In genomic region chrX:70166601-70167590, GRCh38 we compare ENCODE assay signal across 12 cellular contexts. TPM values are rescaled to one million over a fixed set of nuclear protein-coding genes. Genes with fewer than 3 reads are reported as not detected.
A peak's percentile ranks its signal among the peaks of the same experiment; 100 is the strongest.
DNase-seq lines count a peak whose midpoint lies in the region; ATAC-seq and FAIRE-seq lines count a peak whose summit lies in the region.
"Had no signal": no experiment of that assay in that cellular context is flagged by ENCODE, and none has a peak within 500 bp of the region (broad histone marks: within the 10 kb centered on the region; RNA-seq: fewer than 3 reads in every experiment).

No MANE protein-coding gene starts in this region.

- H3K4me1 ChIP-seq in mesenchymal stem cell (ENCODE audit: control insufficient read depth, insufficient read depth, low read depth, low read length) = peaks cover 6% of the 10 kb centered on the region

- DNase-seq in Caki2 (ENCODE audit: low read depth) (peak; percentile 23), HK-2 (ENCODE audit: unreplicated experiment) (peak; percentile 15), amniotic stem cell (lab: John Stamatoyannopoulos, UW) (peak; percentile 5), mesenchymal stem cell (peak; percentile 70), NCI-H526 (lab: John Stamatoyannopoulos, UW) (no peak), GM19239 (ENCODE audit: insufficient read length, low spot score) (no peak), NCI-H748 (lab: John Stamatoyannopoulos, UW; ENCODE audit: unreplicated experiment) (no peak)
- DNase-seq: GOT3, KG1, right cardiac atrium, stomach had no signal

- 71% methylated on average over 11 of the region's 19 CpGs for WGBS in mesenchymal stem cell

- peak overlapping the region; percentile 85 for H3K27ac ChIP-seq in mesenchymal stem cell (ENCODE audit: low read length, poor library complexity, severe bottlenecking)
- H3K27ac ChIP-seq: stomach had no signal

- in situ Hi-C loops in Caki2 (cut with HindIII; ENCODE audit: low pct_unique_long_range_greater_than_20kb, low sequenced_read_pairs) = no loop called here

- H2AK5ac ChIP-seq in mesenchymal stem cell (ENCODE audit: low read length, severe bottlenecking) = peak overlapping the region; percentile 54

- no peak overlapping the region for H2BK5ac ChIP-seq in mesenchymal stem cell (ENCODE audit: low read depth, low read length, poor library complexity, severe bottlenecking)

- H3K27me3 ChIP-seq in mesenchymal stem cell (ENCODE audit: control insufficient read depth in 1 of 2, insufficient read depth in 1 of 2, low read length in 2 of 2) = peaks cover 0 to 11% of the 10 kb centered on the region in 2 experiments
- H3K27me3 ChIP-seq: stomach had no signal

- H3K4me3 ChIP-seq in mesenchymal stem cell (ENCODE audit: insufficient read depth in 1 of 2, low read depth in 1 of 2, low read length in 2 of 2) = no peak overlapping the region
- H3K4me3 ChIP-seq: stomach had no signal

- H2BK15ac ChIP-seq in mesenchymal stem cell (ENCODE audit: low read depth, poor library complexity, severe bottlenecking) = no peak overlapping the region

- H3K18ac ChIP-seq in mesenchymal stem cell (ENCODE audit: low read depth in 1 of 2, low read length in 2 of 2) = peak overlapping the region in 1 of 2 experiments; percentile 62

- H3K4me2 ChIP-seq in mesenchymal stem cell (ENCODE audit: low read length, poor library complexity, severe bottlenecking) = no peak overlapping the region

- H3K14ac ChIP-seq in mesenchymal stem cell (ENCODE audit: low read length in 2 of 2) = peak overlapping the region in 1 of 2 experiments; percentile 32

- H3K4ac ChIP-seq in mesenchymal stem cell (ENCODE audit: low read depth in 1 of 2, low read length in 2 of 2) = no peak overlapping the region

- no peaks in the 10 kb centered on the region for H3K9me3 ChIP-seq in mesenchymal stem cell (ENCODE audit: control insufficient read depth, low read length)
- H3K9me3 ChIP-seq: stomach had no signal

- H2BK120ac ChIP-seq in mesenchymal stem cell (ENCODE audit: low read depth, low read length) = no peak overlapping the region

- no peak overlapping the region for H2AFZ ChIP-seq in mesenchymal stem cell (ENCODE audit: low read depth, low read length)

- peak overlapping the region; percentile 8 for H4K8ac ChIP-seq in mesenchymal stem cell (ENCODE audit: low read length)

- no peaks in the 10 kb centered on the region for H3K79me1 ChIP-seq in mesenchymal stem cell (replicated peaks; ENCODE audit: low read length, poor library complexity, severe bottlenecking)

- no peak for ATAC-seq in GM19023 (IDR thresholded peaks at IDR 0.05; ENCODE audit: unreplicated experiment)
- ATAC-seq: right cardiac atrium had no signal

- peak overlapping the region in 1 of 2 experiments; percentile 52 for H2BK12ac ChIP-seq in mesenchymal stem cell (ENCODE audit: low read length in 2 of 2)

- H4K91ac ChIP-seq in mesenchymal stem cell (ENCODE audit: low read length) = no peak overlapping the region

- peaks cover 3 to 20% of the 10 kb centered on the region in 2 experiments for H3K36me3 ChIP-seq in mesenchymal stem cell (ENCODE audit: control insufficient read depth in 1 of 2, insufficient read depth in 2 of 2, low read depth in 1 of 2, low read length in 2 of 2)

- no peak overlapping the region for H3K23ac ChIP-seq in mesenchymal stem cell (ENCODE audit: low read length in 2 of 2)

- H3K9ac ChIP-seq in mesenchymal stem cell (ENCODE audit: low read length) = peak overlapping the region; percentile 2

- FAIRE-seq in GM19239 (lab: Jason Lieb, UNC) = no peak

RNA-seq across cellular contexts. Expression of gene DGAT2L6, which starts 10.4 kb away (rescaled TPM):
- not detected in 2 replicates for total RNA-seq in Caki2 (2014; rRNA removed; shearing (Covaris generic); ENCODE audit: low replicate concordance)
- polyA plus RNA-seq in mesenchymal stem cell (2013, experiment 1 of 2) = not detected
- not detected for polyA plus RNA-seq in mesenchymal stem cell (2013, experiment 2 of 2)
- total RNA-seq: right cardiac atrium, stomach had no signal
- polyA plus RNA-seq: right cardiac atrium, stomach had no signal

RNA-seq across cellular contexts. Expression of gene IGBP1, which starts 33.6 kb away (rescaled TPM):
- 64.9 and 95.2 TPM in 2 replicates for total RNA-seq in Caki2 (2014; rRNA removed; shearing (Covaris generic); ENCODE audit: low replicate concordance)
- polyA plus RNA-seq in mesenchymal stem cell (2013, experiment 1 of 2) = 56.2 TPM
- 58.2 TPM for polyA plus RNA-seq in mesenchymal stem cell (2013, experiment 2 of 2)

Comparison
In these comparisons a context has a peak if more than half of its experiments do, and no peak if none do; other contexts are left out.
1. DNase-seq: peak in Caki2 (single experiment), HK-2 (single experiment), amniotic stem cell (single experiment) and mesenchymal stem cell (single experiment); none in NCI-H526 (0 of 2), GM19239 (single experiment) and NCI-H748 (single experiment).